10 cellular contexts compared by ENCODE assay signal in genomic region chr15:64462492-64462891, GRCh38. TPM values are rescaled to one million over a fixed set of nuclear protein-coding genes. Genes with fewer than 3 reads are reported as not detected.
DNase-seq lines count a peak whose midpoint lies in the region; ATAC-seq and TF ChIP-seq lines count a peak whose summit lies in the region.
"Had no signal": no experiment of that assay in that cellular context is flagged by ENCODE, and none has a peak within 500 bp of the region (broad histone marks: within the 10 kb centered on the region; RNA-seq: fewer than 3 reads in every experiment).

No MANE protein-coding gene starts in this region.

- H3K27ac ChIP-seq in right cardiac atrium (ENCODE audit: low read length) (peak overlapping the region; percentile 61), lower lobe of right lung (peak overlapping the region; percentile 80), uterus (peak overlapping the region; percentile 92 to 98)

- H3K4me3 ChIP-seq in right cardiac atrium (ENCODE audit: low read length) (no peak overlapping the region), lower lobe of right lung (no peak overlapping the region), uterus (no peak overlapping the region), BE2C (ENCODE audit: low read depth, low read length) (no peak overlapping the region)

- H3K36me3 Mint-ChIP-seq in activated naive CD8-positive, alpha-beta T cell treated with anti-CD3 and anti-CD28 coated beads, Interleukin-2, amount 10 ng/mL, durations not matched to agents 7 days and 5 days = peaks cover 5% of the 10 kb centered on the region

- intact Hi-C loops in right cardiac atrium (cut with DNase I) = no loop called here
- intact Hi-C loops in left ventricle myocardium superior (cut with micrococcal nuclease) = no loop called here
- intact Hi-C loops in lower lobe of right lung (cut with DNase I) = no loop called here
- intact Hi-C loops in uterus (cut with DNase I; ENCODE audit: low total_unique reads) = no loop called here

- H3K27me3 ChIP-seq in right cardiac atrium (ENCODE audit: control insufficient read depth, insufficient read depth) (no peaks in the 10 kb centered on the region), lower lobe of right lung (ENCODE audit: low read depth) (no peaks in the 10 kb centered on the region), uterus (no peaks in the 10 kb centered on the region), BE2C (no peaks in the 10 kb centered on the region)

- no peaks in the 10 kb centered on the region for H3K27me3 Mint-ChIP-seq in activated naive CD8-positive, alpha-beta T cell treated with anti-CD3 and anti-CD28 coated beads, Interleukin-2, amount 10 ng/mL, durations not matched to agents 7 days and 5 days
- H3K27me3 Mint-ChIP-seq: stimulated activated naive B cell treated with anti-CD40 and anti-IgM and Interleukin-4, amounts not matched to agents 10 μg/mL and 1 μg/mL and 100 μg/mL, for 72 hours had no signal

- H3K36me3 ChIP-seq in lower lobe of right lung = peaks cover 5% of the 10 kb centered on the region
- H3K36me3 ChIP-seq in uterus = no peaks in the 10 kb centered on the region
- H3K36me3 ChIP-seq in BE2C = peaks cover 2% of the 10 kb centered on the region; the same call in 1 of the 2 replicates

- H3K4me1 ChIP-seq in right cardiac atrium (ENCODE audit: control insufficient read depth, insufficient read depth, low read length) = peaks cover 6% of the 10 kb centered on the region
- peaks cover 74% of the 10 kb centered on the region for H3K4me1 ChIP-seq in lower lobe of right lung
- peaks cover 9 to 19% of the 10 kb centered on the region in 2 donors for H3K4me1 ChIP-seq in uterus
- H3K4me1 ChIP-seq in BE2C = no peaks in the 10 kb centered on the region; the same call in 1 of the 2 replicates

- no peak overlapping the region for H3K27ac Mint-ChIP-seq in activated naive CD8-positive, alpha-beta T cell treated with anti-CD3 and anti-CD28 coated beads, Interleukin-2, amount 10 ng/mL, durations not matched to agents 7 days and 5 days

- no peak for TF ChIP-seq POLR2A in uterus (IDR thresholded peaks at IDR 0.05)

- DNase-seq in right cardiac atrium = no peak
- DNase-seq in left ventricle myocardium superior = no peak
- DNase-seq in activated naive CD8-positive, alpha-beta T cell treated with anti-CD3 and anti-CD28 coated beads, Interleukin-2, amount 10 ng/mL, durations not matched to agents 7 days and 5 days = no peak
- DNase-seq in lower lobe of right lung = no peak
- DNase-seq in uterus = no peak
- DNase-seq in GM03348 (ENCODE audit: low spot score) = no peak
- DNase-seq in BE2C = no peak
- no peak for DNase-seq in amniotic stem cell (lab: John Stamatoyannopoulos, UW)
- DNase-seq: NCI-H1930; stimulated activated naive B cell treated with anti-CD40 and anti-IgM and Interleukin-4, amounts not matched to agents 10 μg/mL and 1 μg/mL and 100 μg/mL, for 72 hours had no signal

- H3K4me1 Mint-ChIP-seq in activated naive CD8-positive, alpha-beta T cell treated with anti-CD3 and anti-CD28 coated beads, Interleukin-2, amount 10 ng/mL, durations not matched to agents 7 days and 5 days = peaks cover 55% of the 10 kb centered on the region

- POLR2A ChIA-PET in activated naive CD8-positive, alpha-beta T cell treated with anti-CD3 and anti-CD28 coated beads, Interleukin-2, amount 10 ng/mL, durations not matched to agents 7 days and 5 days (lab: Charles Lee) = interaction anchor here (1.4 to 3.3 kb wide), 3 partner anchors 32 to 75 kb away, joined by 4 to 19 read pairs (median 6); partner anchors contain the start of gene TRIP4

- TF ChIP-seq CTCF in lower lobe of right lung (IDR thresholded peaks at IDR 0.05) (no peak), uterus (IDR thresholded peaks at IDR 0.05) (no peak), BE2C (IDR thresholded peaks at IDR 0.05; ENCODE audit: low read depth, low read length) (no peak)

- H3K9me3 Mint-ChIP-seq in activated naive CD8-positive, alpha-beta T cell treated with anti-CD3 and anti-CD28 coated beads, Interleukin-2, amount 10 ng/mL, durations not matched to agents 7 days and 5 days = no peaks in the 10 kb centered on the region
- H3K9me3 Mint-ChIP-seq: stimulated activated naive B cell treated with anti-CD40 and anti-IgM and Interleukin-4, amounts not matched to agents 10 μg/mL and 1 μg/mL and 100 μg/mL, for 72 hours had no signal

- no peaks in the 10 kb centered on the region for H3K9me3 ChIP-seq in right cardiac atrium (ENCODE audit: control insufficient read depth, low read length)
- no peaks in the 10 kb centered on the region for H3K9me3 ChIP-seq in lower lobe of right lung
- no peaks in the 10 kb centered on the region for H3K9me3 ChIP-seq in uterus
- H3K9me3 ChIP-seq in BE2C = no peaks in the 10 kb centered on the region

- no peak for ATAC-seq in right cardiac atrium
- ATAC-seq in left ventricle myocardium superior = no peak
- ATAC-seq in activated naive CD8-positive, alpha-beta T cell treated with anti-CD3 and anti-CD28 coated beads, Interleukin-2, amount 10 ng/mL, durations not matched to agents 7 days and 5 days (ENCODE audit: low read depth) = no peak
- ATAC-seq in lower lobe of right lung = no peak

- peak overlapping the region; percentile 88 for H3K4me3 Mint-ChIP-seq in activated naive CD8-positive, alpha-beta T cell treated with anti-CD3 and anti-CD28 coated beads, Interleukin-2, amount 10 ng/mL, durations not matched to agents 7 days and 5 days

RNA-seq across cellular contexts. Expression of gene ZNF609, which starts 2.1 kb away (rescaled TPM):
- total RNA-seq in right cardiac atrium (10 to 100 TPM; 21.9 to 23.9 (median 22.8) TPM), left ventricle myocardium superior (17.7 TPM), lower lobe of right lung (45.3 TPM), uterus (10 to 100 TPM; 12.4 to 59.6 (median 26.1) TPM)
- 8.4 TPM for polyA plus RNA-seq in right cardiac atrium
- 10 to 100 TPM; 52.2 to 57.2 TPM for total RNA-seq in activated naive CD8-positive, alpha-beta T cell treated with anti-CD3 and anti-CD28 coated beads, Interleukin-2, amount 10 ng/mL, durations not matched to agents 7 days and 5 days
- polyA plus RNA-seq in BE2C (2012; ENCODE audit: insufficient read depth, insufficient read length, low read depth) = 34.4 TPM
